1 cellular context compared by ENCODE assay signal in the genomic region with DNA sequence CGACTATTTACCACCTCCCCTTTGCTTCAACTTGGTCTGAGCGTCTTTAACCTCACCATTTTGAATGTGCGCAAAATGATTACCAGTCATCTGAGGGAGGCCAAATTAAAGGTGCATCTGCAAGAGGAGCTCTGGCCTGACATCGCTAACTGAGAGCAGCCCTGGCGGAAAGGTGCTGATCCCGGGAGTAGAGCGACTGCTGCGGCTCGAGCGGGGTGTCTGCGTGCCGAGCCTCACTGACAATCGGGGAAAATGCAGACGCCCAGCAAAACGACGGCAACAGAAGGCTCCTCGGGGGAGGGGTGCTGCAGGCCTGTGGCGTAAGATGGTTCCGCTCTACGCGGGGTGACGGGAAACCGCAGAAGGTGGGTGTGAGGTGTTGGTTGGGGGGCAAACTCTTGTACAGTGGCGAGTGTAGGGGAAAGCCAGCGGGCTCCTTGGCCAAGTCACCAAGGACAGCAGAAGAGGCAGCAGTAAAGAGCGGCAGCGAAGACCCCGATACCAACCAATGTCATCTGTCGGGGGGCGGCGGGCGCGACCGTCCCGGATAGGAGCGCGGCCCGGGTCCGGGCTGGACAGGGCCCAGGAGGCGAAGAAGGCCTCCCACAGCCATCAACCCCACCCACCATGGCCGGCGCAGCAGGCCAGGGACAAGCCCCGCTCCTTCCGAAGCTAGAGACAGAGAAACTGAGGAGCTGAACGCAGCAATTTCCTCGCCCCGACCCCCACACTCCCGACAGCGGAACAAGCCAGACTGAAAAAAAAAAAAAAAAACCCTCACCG.
TF ChIP-seq lines count a peak whose summit lies in the region.

No MANE protein-coding gene starts in this region.

TF ChIP-seq in HepG2, 621 proteins besides CTCF, POLR2A, EP300 and RAD21 (continued from another document and continues in another):
- TF ChIP-seq KAT8 (CRISPR knock-in tag; IDR thresholded peaks at IDR 0.05) = no peak; the same call in 1 of the 2 replicates
- TF ChIP-seq, protein P1, sequence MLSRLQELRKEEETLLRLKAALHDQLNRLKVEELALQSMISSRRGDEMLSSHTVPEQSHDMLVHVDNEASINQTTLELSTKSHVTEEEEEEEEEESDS (CRISPR knock-in tag; IDR thresholded peaks at IDR 0.05; ENCODE audit: borderline replicate concordance) = no peak
- TF ChIP-seq, protein P2, sequence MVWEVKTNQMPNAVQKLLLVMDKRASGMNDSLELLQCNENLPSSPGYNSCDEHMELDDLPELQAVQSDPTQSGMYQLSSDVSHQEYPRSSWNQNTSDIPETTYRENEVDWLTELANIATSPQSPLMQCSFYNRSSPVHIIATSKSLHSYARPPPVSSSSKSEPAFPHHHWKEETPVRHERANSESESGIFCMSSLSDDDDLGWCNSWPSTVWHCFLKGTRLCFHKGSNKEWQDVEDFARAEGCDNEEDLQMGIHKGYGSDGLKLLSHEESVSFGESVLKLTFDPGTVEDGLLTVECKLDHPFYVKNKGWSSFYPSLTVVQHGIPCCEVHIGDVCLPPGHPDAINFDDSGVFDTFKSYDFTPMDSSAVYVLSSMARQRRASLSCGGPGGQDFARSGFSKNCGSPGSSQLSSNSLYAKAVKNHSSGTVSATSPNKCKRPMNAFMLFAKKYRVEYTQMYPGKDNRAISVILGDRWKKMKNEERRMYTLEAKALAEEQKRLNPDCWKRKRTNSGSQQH (CRISPR knock-in tag; IDR thresholded peaks at IDR 0.05; ENCODE audit: low read depth) = 0 out of 2 replicates have a peak, but pooled peaks have one; percentile 27
- no peak for TF ChIP-seq ZNF207 (IDR thresholded peaks at IDR 0.05; ENCODE audit: borderline replicate concordance)
- TF ChIP-seq, protein P3, sequence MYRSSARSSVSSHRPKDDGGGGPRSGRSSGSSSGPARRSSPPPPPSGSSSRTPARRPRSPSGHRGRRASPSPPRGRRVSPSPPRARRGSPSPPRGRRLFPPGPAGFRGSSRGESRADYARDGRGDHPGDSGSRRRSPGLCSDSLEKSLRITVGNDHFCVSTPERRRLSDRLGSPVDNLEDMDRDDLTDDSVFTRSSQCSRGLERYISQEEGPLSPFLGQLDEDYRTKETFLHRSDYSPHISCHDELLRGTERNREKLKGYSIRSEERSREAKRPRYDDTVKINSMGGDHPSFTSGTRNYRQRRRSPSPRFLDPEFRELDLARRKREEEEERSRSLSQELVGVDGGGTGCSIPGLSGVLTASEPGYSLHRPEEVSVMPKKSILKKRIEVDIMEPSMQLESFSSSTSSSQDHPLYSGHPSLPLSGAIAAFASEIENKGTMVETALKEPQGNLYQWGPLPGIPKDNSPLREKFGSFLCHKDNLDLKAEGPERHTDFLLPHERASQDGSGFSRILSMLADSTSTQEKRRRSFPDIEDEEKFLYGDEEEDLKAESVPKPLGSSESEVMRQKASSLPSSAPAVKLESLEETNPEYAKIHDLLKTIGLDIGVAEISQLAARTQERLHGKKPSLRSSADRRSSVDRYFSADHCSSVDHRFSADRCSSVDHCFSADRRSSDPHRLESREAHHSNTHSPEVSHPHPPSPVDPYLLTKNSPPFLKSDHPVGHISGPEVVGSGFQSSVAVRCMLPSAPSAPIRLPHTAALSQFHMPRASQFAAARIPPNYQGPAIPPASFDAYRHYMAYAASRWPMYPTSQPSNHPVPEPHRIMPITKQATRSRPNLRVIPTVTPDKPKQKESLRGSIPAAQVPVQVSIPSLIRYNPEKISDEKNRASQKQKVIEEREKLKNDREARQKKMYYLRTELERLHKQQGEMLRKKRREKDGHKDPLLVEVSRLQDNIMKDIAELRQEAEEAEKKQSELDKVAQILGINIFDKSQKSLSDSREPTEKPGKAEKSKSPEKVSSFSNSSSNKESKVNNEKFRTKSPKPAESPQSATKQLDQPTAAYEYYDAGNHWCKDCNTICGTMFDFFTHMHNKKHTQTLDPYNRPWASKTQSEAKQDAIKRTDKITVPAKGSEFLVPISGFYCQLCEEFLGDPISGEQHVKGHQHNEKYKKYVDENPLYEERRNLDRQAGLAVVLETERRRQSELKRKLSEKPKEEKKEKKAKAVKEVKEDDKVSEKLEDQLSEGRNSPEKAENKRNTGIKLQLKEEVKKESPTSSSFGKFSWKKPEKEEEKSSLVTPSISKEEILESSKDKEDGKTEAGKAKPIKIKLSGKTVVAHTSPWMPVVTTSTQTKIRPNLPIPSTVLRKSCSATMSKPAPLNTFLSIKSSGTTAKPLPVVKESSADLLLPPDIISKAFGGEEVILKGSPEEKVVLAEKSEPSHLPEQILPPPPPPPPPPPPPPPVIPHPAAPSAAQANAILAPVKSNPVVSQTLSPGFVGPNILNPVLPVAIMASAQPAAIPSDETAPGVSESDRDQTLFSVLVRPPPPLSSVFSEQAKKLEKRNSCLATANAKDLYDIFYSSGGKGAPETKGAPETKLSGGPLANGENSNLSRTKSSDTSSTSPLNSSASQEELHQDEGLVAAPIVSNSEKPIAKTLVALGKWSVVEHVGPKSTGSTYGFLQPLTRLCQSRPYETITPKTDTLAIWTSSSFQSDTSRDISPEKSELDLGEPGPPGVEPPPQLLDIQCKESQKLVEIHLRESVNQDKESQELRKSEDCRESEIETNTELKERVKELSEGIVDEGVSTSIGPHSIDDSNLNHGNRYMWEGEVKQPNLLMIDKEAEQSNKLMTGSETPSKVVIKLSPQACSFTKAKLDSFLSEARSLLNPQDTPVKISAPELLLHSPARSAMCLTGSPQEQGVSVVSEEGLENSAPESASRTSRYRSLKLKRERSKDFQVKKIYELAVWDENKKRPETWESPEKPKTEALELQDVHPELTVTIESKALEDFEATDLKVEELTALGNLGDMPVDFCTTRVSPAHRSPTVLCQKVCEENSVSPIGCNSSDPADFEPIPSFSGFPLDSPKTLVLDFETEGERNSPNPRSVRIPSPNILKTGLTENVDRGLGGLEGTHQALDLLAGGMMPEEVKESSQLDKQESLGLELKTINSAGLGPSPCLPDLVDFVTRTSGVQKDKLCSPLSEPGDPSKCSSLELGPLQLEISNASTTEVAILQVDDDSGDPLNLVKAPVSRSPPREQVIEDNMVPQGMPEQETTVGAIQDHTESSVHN (CRISPR knock-in tag; IDR thresholded peaks at IDR 0.05) = no peak
- no peak for TF ChIP-seq ADNP (CRISPR knock-in tag; IDR thresholded peaks at IDR 0.05)
- TF ChIP-seq GTF2F1 (IDR thresholded peaks at IDR 0.05; ENCODE audit: low read length) = no peak
- TF ChIP-seq RARG (CRISPR knock-in tag; IDR thresholded peaks at IDR 0.05; ENCODE audit: low read depth) = 0 out of 2 replicates have a peak, but pooled peaks have one; percentile 34
- no peak for TF ChIP-seq IRX3 (CRISPR knock-in tag; IDR thresholded peaks at IDR 0.05; ENCODE audit: borderline replicate concordance, low read depth)
- TF ChIP-seq, protein P4, sequence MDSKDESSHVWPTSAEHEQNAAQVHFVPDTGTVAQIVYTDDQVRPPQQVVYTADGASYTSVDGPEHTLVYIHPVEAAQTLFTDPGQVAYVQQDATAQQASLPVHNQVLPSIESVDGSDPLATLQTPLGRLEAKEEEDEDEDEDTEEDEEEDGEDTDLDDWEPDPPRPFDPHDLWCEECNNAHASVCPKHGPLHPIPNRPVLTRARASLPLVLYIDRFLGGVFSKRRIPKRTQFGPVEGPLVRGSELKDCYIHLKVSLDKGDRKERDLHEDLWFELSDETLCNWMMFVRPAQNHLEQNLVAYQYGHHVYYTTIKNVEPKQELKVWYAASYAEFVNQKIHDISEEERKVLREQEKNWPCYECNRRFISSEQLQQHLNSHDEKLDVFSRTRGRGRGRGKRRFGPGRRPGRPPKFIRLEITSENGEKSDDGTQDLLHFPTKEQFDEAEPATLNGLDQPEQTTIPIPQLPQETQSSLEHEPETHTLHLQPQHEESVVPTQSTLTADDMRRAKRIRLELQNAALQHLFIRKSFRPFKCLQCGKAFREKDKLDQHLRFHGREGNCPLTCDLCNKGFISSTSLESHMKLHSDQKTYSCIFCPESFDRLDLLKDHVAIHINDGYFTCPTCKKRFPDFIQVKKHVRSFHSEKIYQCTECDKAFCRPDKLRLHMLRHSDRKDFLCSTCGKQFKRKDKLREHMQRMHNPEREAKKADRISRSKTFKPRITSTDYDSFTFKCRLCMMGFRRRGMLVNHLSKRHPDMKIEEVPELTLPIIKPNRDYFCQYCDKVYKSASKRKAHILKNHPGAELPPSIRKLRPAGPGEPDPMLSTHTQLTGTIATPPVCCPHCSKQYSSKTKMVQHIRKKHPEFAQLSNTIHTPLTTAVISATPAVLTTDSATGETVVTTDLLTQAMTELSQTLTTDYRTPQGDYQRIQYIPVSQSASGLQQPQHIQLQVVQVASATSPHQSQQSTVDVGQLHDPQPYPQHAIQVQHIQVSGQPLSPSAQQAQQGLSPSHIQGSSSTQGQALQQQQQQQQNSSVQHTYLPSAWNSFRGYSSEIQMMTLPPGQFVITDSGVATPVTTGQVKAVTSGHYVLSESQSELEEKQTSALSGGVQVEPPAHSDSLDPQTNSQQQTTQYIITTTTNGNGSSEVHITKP (CRISPR knock-in tag; IDR thresholded peaks at IDR 0.05; ENCODE audit: low read depth) = no peak; the same call in 1 of the 2 replicates
- TF ChIP-seq ZNF230 (CRISPR knock-in tag; IDR thresholded peaks at IDR 0.05) = 0 out of 2 replicates have a peak, but pooled peaks have one; percentile 20
- TF ChIP-seq, protein P5, sequence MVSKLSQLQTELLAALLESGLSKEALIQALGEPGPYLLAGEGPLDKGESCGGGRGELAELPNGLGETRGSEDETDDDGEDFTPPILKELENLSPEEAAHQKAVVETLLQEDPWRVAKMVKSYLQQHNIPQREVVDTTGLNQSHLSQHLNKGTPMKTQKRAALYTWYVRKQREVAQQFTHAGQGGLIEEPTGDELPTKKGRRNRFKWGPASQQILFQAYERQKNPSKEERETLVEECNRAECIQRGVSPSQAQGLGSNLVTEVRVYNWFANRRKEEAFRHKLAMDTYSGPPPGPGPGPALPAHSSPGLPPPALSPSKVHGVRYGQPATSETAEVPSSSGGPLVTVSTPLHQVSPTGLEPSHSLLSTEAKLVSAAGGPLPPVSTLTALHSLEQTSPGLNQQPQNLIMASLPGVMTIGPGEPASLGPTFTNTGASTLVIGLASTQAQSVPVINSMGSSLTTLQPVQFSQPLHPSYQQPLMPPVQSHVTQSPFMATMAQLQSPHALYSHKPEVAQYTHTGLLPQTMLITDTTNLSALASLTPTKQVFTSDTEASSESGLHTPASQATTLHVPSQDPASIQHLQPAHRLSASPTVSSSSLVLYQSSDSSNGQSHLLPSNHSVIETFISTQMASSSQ (IDR thresholded peaks at IDR 0.05; ENCODE audit: low read depth) = no peak
- TF ChIP-seq, protein P5 (CRISPR knock-in tag; IDR thresholded peaks at IDR 0.05; ENCODE audit: borderline replicate concordance) = no peak
- TF ChIP-seq NFIC (IDR thresholded peaks at IDR 0.05; ENCODE audit: low read length) = no peak
- TF ChIP-seq PAF1 (CRISPR knock-in tag; IDR thresholded peaks at IDR 0.05) = no peak
- TF ChIP-seq ZNF839 (CRISPR knock-in tag; IDR thresholded peaks at IDR 0.05; ENCODE audit: borderline replicate concordance) = no peak
- TF ChIP-seq, protein P6, sequence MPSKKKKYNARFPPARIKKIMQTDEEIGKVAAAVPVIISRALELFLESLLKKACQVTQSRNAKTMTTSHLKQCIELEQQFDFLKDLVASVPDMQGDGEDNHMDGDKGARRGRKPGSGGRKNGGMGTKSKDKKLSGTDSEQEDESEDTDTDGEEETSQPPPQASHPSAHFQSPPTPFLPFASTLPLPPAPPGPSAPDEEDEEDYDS (CRISPR knock-in tag; IDR thresholded peaks at IDR 0.05) = no peak
- no peak for TF ChIP-seq ZNF7 (CRISPR knock-in tag; IDR thresholded peaks at IDR 0.05)
- TF ChIP-seq ATAD3A (CRISPR knock-in tag; IDR thresholded peaks at IDR 0.05) = no peak
- TF ChIP-seq ZNF777 (CRISPR knock-in tag; IDR thresholded peaks at IDR 0.05) = peak; percentile 64; the same call in 1 of the 2 replicates
- no peak for TF ChIP-seq ATM (IDR thresholded peaks at IDR 0.05; ENCODE audit: borderline replicate concordance)
- no peak for TF ChIP-seq ZMYM4 (CRISPR knock-in tag; IDR thresholded peaks at IDR 0.05)
- no peak for TF ChIP-seq ZNF24 (IDR thresholded peaks at IDR 0.05)
- TF ChIP-seq NRL (CRISPR knock-in tag; IDR thresholded peaks at IDR 0.05; ENCODE audit: borderline replicate concordance) = no peak
- no peak for TF ChIP-seq ZFP37 (CRISPR knock-in tag; IDR thresholded peaks at IDR 0.05; ENCODE audit: borderline replicate concordance)
- TF ChIP-seq ZNF446 (CRISPR knock-in tag; IDR thresholded peaks at IDR 0.05) = 0 out of 2 replicates have a peak, but pooled peaks have one; percentile 17
- TF ChIP-seq, protein P7, sequence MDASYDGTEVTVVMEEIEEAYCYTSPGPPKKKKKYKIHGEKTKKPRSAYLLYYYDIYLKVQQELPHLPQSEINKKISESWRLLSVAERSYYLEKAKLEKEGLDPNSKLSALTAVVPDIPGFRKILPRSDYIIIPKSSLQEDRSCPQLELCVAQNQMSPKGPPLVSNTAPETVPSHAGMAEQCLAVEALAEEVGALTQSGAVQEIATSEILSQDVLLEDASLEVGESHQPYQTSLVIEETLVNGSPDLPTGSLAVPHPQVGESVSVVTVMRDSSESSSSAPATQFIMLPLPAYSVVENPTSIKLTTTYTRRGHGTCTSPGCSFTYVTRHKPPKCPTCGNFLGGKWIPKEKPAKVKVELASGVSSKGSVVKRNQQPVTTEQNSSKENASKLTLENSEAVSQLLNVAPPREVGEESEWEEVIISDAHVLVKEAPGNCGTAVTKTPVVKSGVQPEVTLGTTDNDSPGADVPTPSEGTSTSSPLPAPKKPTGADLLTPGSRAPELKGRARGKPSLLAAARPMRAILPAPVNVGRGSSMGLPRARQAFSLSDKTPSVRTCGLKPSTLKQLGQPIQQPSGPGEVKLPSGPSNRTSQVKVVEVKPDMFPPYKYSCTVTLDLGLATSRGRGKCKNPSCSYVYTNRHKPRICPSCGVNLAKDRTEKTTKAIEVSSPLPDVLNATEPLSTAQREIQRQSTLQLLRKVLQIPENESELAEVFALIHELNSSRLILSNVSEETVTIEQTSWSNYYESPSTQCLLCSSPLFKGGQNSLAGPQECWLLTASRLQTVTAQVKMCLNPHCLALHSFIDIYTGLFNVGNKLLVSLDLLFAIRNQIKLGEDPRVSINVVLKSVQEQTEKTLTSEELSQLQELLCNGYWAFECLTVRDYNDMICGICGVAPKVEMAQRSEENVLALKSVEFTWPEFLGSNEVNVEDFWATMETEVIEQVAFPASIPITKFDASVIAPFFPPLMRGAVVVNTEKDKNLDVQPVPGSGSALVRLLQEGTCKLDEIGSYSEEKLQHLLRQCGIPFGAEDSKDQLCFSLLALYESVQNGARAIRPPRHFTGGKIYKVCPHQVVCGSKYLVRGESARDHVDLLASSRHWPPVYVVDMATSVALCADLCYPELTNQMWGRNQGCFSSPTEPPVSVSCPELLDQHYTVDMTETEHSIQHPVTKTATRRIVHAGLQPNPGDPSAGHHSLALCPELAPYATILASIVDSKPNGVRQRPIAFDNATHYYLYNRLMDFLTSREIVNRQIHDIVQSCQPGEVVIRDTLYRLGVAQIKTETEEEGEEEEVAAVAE (CRISPR knock-in tag; IDR thresholded peaks at IDR 0.05; ENCODE audit: borderline replicate concordance) = no peak
- TF ChIP-seq GTF3A (CRISPR knock-in tag; conservative IDR thresholded peaks at IDR 0.05) = no peak
